Comparison of ENCODE assay signal across 1 cellular context in genomic region chr1:159916240-159917051, GRCh38.
TF ChIP-seq lines count a peak whose summit lies in the region.

No MANE protein-coding gene starts in this region.

TF ChIP-seq in endothelial cell of umbilical vein, 7 proteins besides CTCF, POLR2A, EP300 and RAD21 (continued from another document):
- TF ChIP-seq GATA2 (IDR thresholded peaks at IDR 0.05; ENCODE audit: insufficient read depth, insufficient read length, low read depth, low read length): peak; percentile 86
- no peak for TF ChIP-seq EZH2 (IDR thresholded peaks at IDR 0.05; ENCODE audit: borderline replicate concordance, low read depth, low read length, severe bottlenecking)
- no peak for TF ChIP-seq MYC (IDR thresholded peaks at IDR 0.05; ENCODE audit: low read depth, low read length)
- TF ChIP-seq FOS (IDR thresholded peaks at IDR 0.05; ENCODE audit: borderline replicate concordance, insufficient read depth, low read length): peak; percentile 7
- TF ChIP-seq JUN (IDR thresholded peaks at IDR 0.05; ENCODE audit: borderline replicate concordance, insufficient read depth, insufficient read length, low read depth): peak; percentile 85
